Comparison of ENCODE assay signal across 14 cellular contexts in genomic region chr19:21765151-21765550, GRCh38. TPM values are rescaled to one million over a fixed set of nuclear protein-coding genes. Genes with fewer than 3 reads are reported as not detected.
DNase-seq lines count a peak whose midpoint lies in the region; ATAC-seq and TF ChIP-seq lines count a peak whose summit lies in the region.
"Had no signal": no experiment of that assay in that cellular context is flagged by ENCODE, and none has a peak within 500 bp of the region (broad histone marks: within the 10 kb centered on the region; RNA-seq: fewer than 3 reads in every experiment).

No MANE protein-coding gene starts in this region.

- intact Hi-C loops in left ventricle myocardium superior (cut with micrococcal nuclease), result loop anchor here (5.0 kb wide), 1 partner anchor 72 kb away; the partner anchor contains the start of gene ZNF43

- H2AFZ ChIP-seq in DND-41 (ENCODE audit: low read depth, low read length), result no peak overlapping the region

- no peak overlapping the region for H3K27ac Mint-ChIP-seq in activated naive CD8-positive, alpha-beta T cell treated with anti-CD3 and anti-CD28 coated beads, Interleukin-2, amount 50 U/mL, for 24 hours
- H3K27ac Mint-ChIP-seq in nephron progenitor cell, result no peak overlapping the region
- H3K27ac Mint-ChIP-seq: CD8-positive, alpha-beta T cell had no signal

- peaks cover 58% of the 10 kb centered on the region for H3K36me3 Mint-ChIP-seq in activated naive CD8-positive, alpha-beta T cell treated with anti-CD3 and anti-CD28 coated beads, Interleukin-2, amount 50 U/mL, for 24 hours (ENCODE audit: low read depth)
- peaks cover 73% of the 10 kb centered on the region for H3K36me3 Mint-ChIP-seq in nephron progenitor cell (ENCODE audit: low read depth)

- ATAC-seq in DND-41 (ENCODE audit: insufficient read depth, low read depth), result no peak
- no peak for ATAC-seq in activated naive CD8-positive, alpha-beta T cell treated with anti-CD3 and anti-CD28 coated beads, Interleukin-2, amount 50 U/mL, for 24 hours
- ATAC-seq in left ventricle myocardium superior, result no peak
- ATAC-seq: CD8-positive, alpha-beta T cell; left colon had no signal

- peaks cover 26% of the 10 kb centered on the region for H3K4me1 ChIP-seq in DND-41 (ENCODE audit: insufficient read depth, low read length)
- H3K4me1 ChIP-seq: SJSA1 had no signal

- peak overlapping the region; percentile 73; the same call in 1 of the 2 replicates for H3K4me2 ChIP-seq in DND-41 (ENCODE audit: insufficient read depth, low read length)

- no peak for TF ChIP-seq CTCF in DND-41 (IDR thresholded peaks at IDR 0.05; ENCODE audit: borderline replicate concordance, extremely low read depth, low read length, poor library complexity, severe bottlenecking)
- no peak for TF ChIP-seq CTCF in nephron progenitor cell (IDR thresholded peaks at IDR 0.05)

- H3K27me3 ChIP-seq in DND-41 (ENCODE audit: insufficient read depth, low read length, poor library complexity), result no peaks in the 10 kb centered on the region
- H3K27me3 ChIP-seq: SJSA1, upper lobe of left lung had no signal

- peaks cover 57% of the 10 kb centered on the region for H3K36me3 ChIP-seq in DND-41 (ENCODE audit: insufficient read depth, low read length)

- H3K4me3 Mint-ChIP-seq in activated naive CD8-positive, alpha-beta T cell treated with anti-CD3 and anti-CD28 coated beads, Interleukin-2, amount 50 U/mL, for 24 hours, result peak overlapping the region; percentile 57
- peak overlapping the region; percentile 58 for H3K4me3 Mint-ChIP-seq in nephron progenitor cell

- H4K20me1 ChIP-seq in DND-41 (ENCODE audit: insufficient read depth, low read length), result no peaks in the 10 kb centered on the region

- H3K9me3 ChIP-seq in DND-41 (ENCODE audit: insufficient read depth, low read length, severe bottlenecking), result peaks cover 33% of the 10 kb centered on the region
- H3K9me3 ChIP-seq: upper lobe of left lung had no signal

- no peak overlapping the region for H3K9ac ChIP-seq in DND-41 (ENCODE audit: low read depth, low read length)

- H3K4me1 Mint-ChIP-seq in activated naive CD8-positive, alpha-beta T cell treated with anti-CD3 and anti-CD28 coated beads, Interleukin-2, amount 50 U/mL, for 24 hours, result peaks cover 47% of the 10 kb centered on the region
- H3K4me1 Mint-ChIP-seq in nephron progenitor cell, result peaks cover 9% of the 10 kb centered on the region

- no peaks in the 10 kb centered on the region for H3K27me3 Mint-ChIP-seq in activated naive CD8-positive, alpha-beta T cell treated with anti-CD3 and anti-CD28 coated beads, Interleukin-2, amount 50 U/mL, for 24 hours
- H3K27me3 Mint-ChIP-seq in nephron progenitor cell (ENCODE audit: low read depth, poor library complexity), result no peaks in the 10 kb centered on the region

- H3K4me3 ChIP-seq in DND-41 (ENCODE audit: low read depth in 1 of 2, low read length in 2 of 2), result peak overlapping the region in 1 of 2 experiments; percentile 27; a peak in 1 of 4 replicates
- H3K4me3 ChIP-seq: SJSA1, upper lobe of left lung had no signal

- DNase-seq in NCI-H2171 treated with DMSO at 0.1 percent for 48 hours (lab: John Stamatoyannopoulos, UW), result peak; percentile 13
- no peak for DNase-seq in NCI-H2171 (lab: John Stamatoyannopoulos, UW)
- no peak for DNase-seq in DND-41
- DNase-seq in activated naive CD8-positive, alpha-beta T cell treated with anti-CD3 and anti-CD28 coated beads, Interleukin-2, amount 50 U/mL, for 24 hours, result no peak
- DNase-seq in nephron progenitor cell, result no peak
- DNase-seq in SHP77 treated with DMSO at 0.1 percent for 48 hours (lab: John Stamatoyannopoulos, UW), result no peak
- DNase-seq in left ventricle myocardium superior, result no peak
- DNase-seq in NCI-H2196 (lab: John Stamatoyannopoulos, UW; ENCODE audit: unreplicated experiment), result no peak
- DNase-seq: CD8-positive, alpha-beta T cell; left colon; MM.1S; NCI-H2081 treated with DMSO at 0.1 percent for 48 hours; upper lobe of left lung had no signal

- peaks cover 69% of the 10 kb centered on the region for H3K79me2 ChIP-seq in DND-41 (ENCODE audit: insufficient read depth, low read length)

- H3K27ac ChIP-seq in DND-41 (ENCODE audit: low read length), result no peak overlapping the region
- H3K27ac ChIP-seq: SJSA1, upper lobe of left lung had no signal

- peaks cover 4% of the 10 kb centered on the region for H3K9me3 Mint-ChIP-seq in activated naive CD8-positive, alpha-beta T cell treated with anti-CD3 and anti-CD28 coated beads, Interleukin-2, amount 50 U/mL, for 24 hours
- peaks cover 83% of the 10 kb centered on the region for H3K9me3 Mint-ChIP-seq in nephron progenitor cell
- H3K9me3 Mint-ChIP-seq: CD8-positive, alpha-beta T cell had no signal

RNA-seq across cellular contexts. Expression of gene ZNF100, which starts 2.2 kb away (rescaled TPM):
- total RNA-seq in left ventricle myocardium superior, result 6.3 TPM
